21 cellular contexts compared by ENCODE assay signal in the genomic region with DNA sequence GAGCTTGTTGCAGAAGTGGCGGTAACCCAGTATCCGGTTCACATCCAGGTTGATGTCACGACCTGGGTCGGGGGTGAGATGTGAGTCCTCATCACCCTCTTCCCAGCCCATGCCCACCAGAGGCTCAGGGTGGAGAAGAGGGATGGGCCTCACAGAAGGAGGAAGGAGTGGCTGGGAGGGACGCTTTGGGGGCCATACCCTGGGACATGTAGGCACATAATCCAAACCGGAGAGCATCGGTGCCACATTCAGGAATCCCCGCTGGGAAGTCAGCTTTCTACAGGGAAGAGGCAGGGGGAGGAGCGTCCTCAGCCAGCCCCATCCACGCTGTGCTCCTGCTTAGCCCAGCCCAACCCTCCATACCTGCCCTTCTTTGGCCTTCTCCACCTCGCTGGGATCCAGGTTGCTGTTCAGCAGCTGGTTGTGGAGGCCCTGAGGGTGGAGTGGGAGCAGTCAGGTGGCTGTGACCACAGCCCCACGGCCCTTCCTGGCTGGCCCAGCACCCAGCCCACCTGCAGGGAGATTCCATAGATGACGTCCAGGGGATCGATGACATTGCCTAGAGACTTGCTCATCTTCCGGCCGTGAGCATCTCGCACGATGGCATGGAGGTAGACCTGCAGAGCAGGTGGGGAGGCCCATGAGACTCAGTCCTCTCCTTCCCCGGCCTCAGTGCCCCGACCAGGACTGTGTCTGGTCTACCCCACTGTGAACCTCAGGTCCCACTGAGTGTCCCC. TPM values are rescaled to one million over a fixed set of nuclear protein-coding genes. Genes with fewer than 3 reads are reported as not detected.
A peak's percentile ranks its signal among the peaks of the same experiment; 100 is the strongest.
DNase-seq lines count a peak whose midpoint lies in the region; ATAC-seq, FAIRE-seq and TF ChIP-seq lines count a peak whose summit lies in the region.
"Had no signal": no experiment of that assay in that cellular context is flagged by ENCODE, and none has a peak within 500 bp of the region (broad histone marks: within the 10 kb centered on the region; RNA-seq: fewer than 3 reads in every experiment).

No MANE protein-coding gene starts in this region.

- H4K20me1 ChIP-seq in HepG2 (ENCODE audit: insufficient read depth, low read length), result no peaks in the 10 kb centered on the region

- H3K36me3 Mint-ChIP-seq in type B pancreatic cell, result peaks cover 4% of the 10 kb centered on the region

- H3K4me3 Mint-ChIP-seq in type B pancreatic cell, result no peak overlapping the region
- H3K4me3 Mint-ChIP-seq: CD4-positive, alpha-beta T cell; HFFc6 had no signal

- H3K79me2 ChIP-seq in HepG2 (ENCODE audit: insufficient read depth, low read length), result no peaks in the 10 kb centered on the region

- intact Hi-C loops in HepG2 (cut with micrococcal nuclease; ENCODE audit: unreplicated experiment) (no loop called here), right lobe of liver (cut with DNase I) (no loop called here)

- no peak overlapping the region for H2AFZ ChIP-seq in HepG2 (ENCODE audit: low read length)

- CTCF ChIA-PET in HepG2 (lab: Yijun Ruan, JAX; ENCODE audit: low intra/inter-chr PET ratio, low total read pairs), result no interaction called here

- H3K27ac ChIP-seq in HepG2 (ENCODE audit: extremely low read length, insufficient read depth, low read length) (no peak overlapping the region), right lobe of liver (no peak overlapping the region)
- H3K27ac ChIP-seq: A549, KMS-11 had no signal

- no peaks in the 10 kb centered on the region for H3K9me3 ChIP-seq in HepG2 (ENCODE audit: low read length)
- H3K9me3 ChIP-seq in right lobe of liver, result no peaks in the 10 kb centered on the region
- H3K9me3 ChIP-seq: A549, Caco-2 had no signal

- H3K9ac ChIP-seq in HepG2 (ENCODE audit: insufficient read depth, low read depth, low read length), result no peak overlapping the region
- H3K9ac ChIP-seq: KMS-11 had no signal

- H3K4me2 ChIP-seq in HepG2 (ENCODE audit: low read depth, low read length), result no peak overlapping the region
- H3K4me2 ChIP-seq: A549, KMS-11 had no signal

- H3K9me3 Mint-ChIP-seq in type B pancreatic cell, result no peaks in the 10 kb centered on the region
- H3K9me3 Mint-ChIP-seq: CD4-positive, alpha-beta T cell; HFFc6 had no signal

- POLR2A ChIA-PET in HepG2 (lab: Yijun Ruan, JAX), result interaction anchor here (1.5 to 4.2 kb wide), 5 partner anchors 11 to 44 kb away, joined by 3 to 66 read pairs (median 5); a partner anchor contains a TSS

- in situ Hi-C loops in HepG2 (cut with HindIII; ENCODE audit: extremely low pct_ligation_motif_present, low pct_unique_long_range_greater_than_20kb), result no loop called here

- WGBS in HepG2 (ENCODE audit: low lambda C conversion rate), result over 99% methylated on average over 19 of the region's 20 CpGs
- WGBS in right lobe of liver (ENCODE audit: insufficient coverage, low coverage, low lambda C conversion rate, missing lambda C conversion rate), result 57% methylated on average over 1 of the region's 20 CpGs

- BruUV-seq in HepG2 (replicated peaks; lab: Mats Ljungman, UMichigan), result no TSS peak

- H3K27ac Mint-ChIP-seq in type B pancreatic cell, result peak overlapping the region; percentile 8
- H3K27ac Mint-ChIP-seq: CD4-positive, alpha-beta T cell; HFFc6 had no signal

- H3K27me3 Mint-ChIP-seq in type B pancreatic cell, result no peaks in the 10 kb centered on the region
- H3K27me3 Mint-ChIP-seq: CD4-positive, alpha-beta T cell had no signal

- H3K27me3 ChIP-seq in HepG2 (ENCODE audit: control insufficient read depth in 1 of 2, insufficient read depth in 2 of 2, low read length in 2 of 2) (no peaks in the 10 kb centered on the region), right lobe of liver (no peaks in the 10 kb centered on the region)

- no peak for FAIRE-seq in HepG2 (lab: Jason Lieb, UNC)
- FAIRE-seq: A549, GM12891, GM18507 had no signal

- TF ChIP-seq EP300 in HepG2 (IDR thresholded peaks at IDR 0.05; ENCODE audit: low read depth in 2 of 2, low read length in 2 of 2) (no peak), HepG2 (CRISPR knock-in tag; IDR thresholded peaks at IDR 0.05; ENCODE audit: borderline replicate concordance) (no peak)

- no peak for TF ChIP-seq RAD21 in HepG2 (CRISPR knock-in tag; IDR thresholded peaks at IDR 0.05)

- no peak for DNase-seq in HepG2 (ENCODE audit: low spot score)
- DNase-seq in right lobe of liver, result no peak
- DNase-seq in epidermal melanocyte (ENCODE audit: insufficient read length, low spot score), result peak; percentile 1
- DNase-seq in type B pancreatic cell (ENCODE audit: extremely low spot score, unreplicated experiment), result no peak
- no peak for DNase-seq in stimulated activated CD4-positive, alpha-beta T cell treated with anti-CD3 and anti-CD28 coated beads, Interleukin-15, amount 100 ng/mL, for 24 hours
- DNase-seq: Caco-2; CD4-positive, alpha-beta T cell; HFFc6; MV-4-11; NCI-H1417; NCI-H187; NCI-H2227 treated with DMSO at 0.1 percent for 48 hours; NCI-H524; NCI-H82; OCI-M1; SHP77 treated with DMSO at 0.1 percent for 48 hours had no signal

- H3K36me3 ChIP-seq in HepG2 (replicated peaks in 1 of 2; ENCODE audit: control insufficient read depth in 1 of 2, insufficient read depth in 2 of 2, low read length in 2 of 2) (peaks cover 49 to 56% of the 10 kb centered on the region in 2 experiments), right lobe of liver (peaks cover 0 to 43% (median 22%) of the 10 kb centered on the region in 4 donors)

- ATAC-seq in HepG2 (no peak), right lobe of liver (no peak)
- ATAC-seq in activated CD4-positive, CD25-positive, alpha-beta regulatory T cell treated with anti-CD3 and anti-CD28 coated beads, Interleukin-2, amount 50 U/mL, for 24 hours, result no peak
- ATAC-seq: A549 had no signal

- H3K4me1 ChIP-seq in HepG2 (ENCODE audit: insufficient read depth, low read length), result peaks cover 37% of the 10 kb centered on the region
- peaks cover 0 to 19% (median 6%) of the 10 kb centered on the region in 4 donors for H3K4me1 ChIP-seq in right lobe of liver

- peaks cover 6% of the 10 kb centered on the region for H3K4me1 Mint-ChIP-seq in type B pancreatic cell (ENCODE audit: unreplicated experiment)

- TF ChIP-seq POLR2A in HepG2 (IDR thresholded peaks at IDR 0.05; ENCODE audit: insufficient read depth in 1 of 2, low read depth in 2 of 2, low read length in 2 of 2), result no peak
- TF ChIP-seq POLR2A in right lobe of liver (IDR thresholded peaks at IDR 0.05), result no peak

- no peak overlapping the region for H3K4me3 ChIP-seq in HepG2 (replicated peaks in 1 of 3; ENCODE audit: insufficient read depth in 1 of 3, low read depth in 2 of 3, low read length in 3 of 3)
- no peak overlapping the region for H3K4me3 ChIP-seq in right lobe of liver
- H3K4me3 ChIP-seq: A549 had no signal

- TF ChIP-seq CTCF in HepG2 (CRISPR knock-in tag; IDR thresholded peaks at IDR 0.05) (no peak), right lobe of liver (IDR thresholded peaks at IDR 0.05) (no peak), type B pancreatic cell (conservative IDR thresholded peaks at IDR 0.05) (no peak)

RNA-seq across cellular contexts. Expression of a gene that starts 3.5 kb away (rescaled TPM):
- 0.79 and 0.86 TPM in 2 replicates for total RNA-seq in HepG2 (2016; rRNA removed; fragmentation: Illumina TruSeq; extraction: Trizol)
- 0.26 and 0.61 TPM in 2 replicates for total RNA-seq in HepG2 (2016; cell fraction: cytosol; rRNA removed; fragmentation: Illumina TruSeq; extraction: Trizol; ENCODE audit: low read depth)
- 1.00 and 1.6 TPM in 2 replicates for total RNA-seq in HepG2 (2016; cell fraction: insoluble cytoplasmic fraction; rRNA removed; fragmentation: Illumina TruSeq; extraction: Trizol)
- 1.1 TPM in 2 replicates for total RNA-seq in HepG2 (2016; cell fraction: membrane; rRNA removed; fragmentation: Illumina TruSeq; extraction: Trizol)
- 1.1 and 1.5 TPM in 2 replicates for total RNA-seq in HepG2 (2016; cell fraction: nucleus; rRNA removed; fragmentation: Illumina TruSeq; extraction: Trizol)
- polyA plus RNA-seq in HepG2 (2011; rRNA removed), result 3.3 and 4.4 TPM in 2 replicates
- polyA plus RNA-seq in HepG2 (2011; cell fraction: cytosol; rRNA removed), result 1.2 and 1.4 TPM in 2 replicates
- polyA plus RNA-seq in HepG2 (2011; cell fraction: nucleus; rRNA removed), result 14.3 and 22.4 TPM in 2 replicates
- polyA plus RNA-seq in HepG2 (2012), result 4.3 and 5.0 TPM in 2 replicates
- polyA plus RNA-seq in HepG2 (2016; cell fraction: cytosol; fragmentation: Illumina TruSeq; extraction: Trizol; ENCODE audit: low read depth), result 0.23 and 0.25 TPM in 2 replicates
- 0.87 and 1.4 TPM in 2 replicates for polyA plus RNA-seq in HepG2 (2016; cell fraction: insoluble cytoplasmic fraction; fragmentation: Illumina TruSeq; extraction: Trizol; ENCODE audit: low read depth)
- polyA plus RNA-seq in HepG2 (2016; cell fraction: membrane; fragmentation: Illumina TruSeq; extraction: Trizol; ENCODE audit: low read depth), result 0.29 and 0.52 TPM in 2 replicates
- polyA plus RNA-seq in HepG2 (2016; cell fraction: nucleus; fragmentation: Illumina TruSeq; extraction: Trizol; ENCODE audit: insufficient read depth, low read depth), result 2.7 and 3.6 TPM in 2 replicates
- 3.8 and 4.5 TPM in 2 replicates for polyA minus RNA-seq in HepG2 (2011; rRNA and poly(A)+ RNA removed; ENCODE audit: low replicate concordance)
- polyA minus RNA-seq in HepG2 (2011; cell fraction: cytosol; rRNA and poly(A)+ RNA removed), result 2.0 and 3.0 TPM in 2 replicates
- polyA minus RNA-seq in HepG2 (2011; cell fraction: nucleus; rRNA and poly(A)+ RNA removed), result 3.0 and 9.0 TPM in 2 replicates
- total RNA-seq in right lobe of liver, result 1 to 10 TPM; 1.2 to 5.2 (median 2.7) TPM
- total RNA-seq in type B pancreatic cell (ENCODE audit: low replicate concordance), result 6.1 and 6.4 TPM in 2 replicates

RNA-seq across cellular contexts. Expression of a gene that starts 14.9 kb away (rescaled TPM):
- total RNA-seq in HepG2 (2016; rRNA removed; fragmentation: Illumina TruSeq; extraction: Trizol), result 56.1 and 59.2 TPM in 2 replicates
- total RNA-seq in HepG2 (2016; cell fraction: cytosol; rRNA removed; fragmentation: Illumina TruSeq; extraction: Trizol; ENCODE audit: low read depth), result 36.5 and 36.9 TPM in 2 replicates
- 50.7 and 55.3 TPM in 2 replicates for total RNA-seq in HepG2 (2016; cell fraction: insoluble cytoplasmic fraction; rRNA removed; fragmentation: Illumina TruSeq; extraction: Trizol)
- total RNA-seq in HepG2 (2016; cell fraction: membrane; rRNA removed; fragmentation: Illumina TruSeq; extraction: Trizol), result 27.2 and 29.5 TPM in 2 replicates
- total RNA-seq in HepG2 (2016; cell fraction: nucleus; rRNA removed; fragmentation: Illumina TruSeq; extraction: Trizol), result 86.8 and 97.8 TPM in 2 replicates
- 14.7 and 19.9 TPM in 2 replicates for polyA plus RNA-seq in HepG2 (2011; rRNA removed)
- 9.3 and 11.8 TPM in 2 replicates for polyA plus RNA-seq in HepG2 (2011; cell fraction: cytosol; rRNA removed)
- 168 and 186 TPM in 2 replicates for polyA plus RNA-seq in HepG2 (2011; cell fraction: nucleus; rRNA removed)
- polyA plus RNA-seq in HepG2 (2012), result 66.0 and 85.3 TPM in 2 replicates
- 13.0 and 13.1 TPM in 2 replicates for polyA plus RNA-seq in HepG2 (2016; cell fraction: cytosol; fragmentation: Illumina TruSeq; extraction: Trizol; ENCODE audit: low read depth)
- polyA plus RNA-seq in HepG2 (2016; cell fraction: insoluble cytoplasmic fraction; fragmentation: Illumina TruSeq; extraction: Trizol; ENCODE audit: low read depth), result 49.9 and 74.0 TPM in 2 replicates
- polyA plus RNA-seq in HepG2 (2016; cell fraction: membrane; fragmentation: Illumina TruSeq; extraction: Trizol; ENCODE audit: low read depth), result 19.6 and 25.4 TPM in 2 replicates
- 221 and 231 TPM in 2 replicates for polyA plus RNA-seq in HepG2 (2016; cell fraction: nucleus; fragmentation: Illumina TruSeq; extraction: Trizol; ENCODE audit: insufficient read depth, low read depth)
- polyA minus RNA-seq in HepG2 (2011; rRNA and poly(A)+ RNA removed; ENCODE audit: low replicate concordance), result 58.3 and 63.6 TPM in 2 replicates
- polyA minus RNA-seq in HepG2 (2011; cell fraction: cytosol; rRNA and poly(A)+ RNA removed), result 37.6 and 39.2 TPM in 2 replicates
- polyA minus RNA-seq in HepG2 (2011; cell fraction: nucleus; rRNA and poly(A)+ RNA removed), result 34.9 and 47.5 TPM in 2 replicates
- total RNA-seq in right lobe of liver, result 10 to 100 TPM; 31.0 to 58.1 (median 41.0) TPM
- 89.0 and 104 TPM in 2 replicates for total RNA-seq in type B pancreatic cell (ENCODE audit: low replicate concordance)

RNA-seq across cellular contexts. Expression of a gene that starts 18.2 kb away (rescaled TPM):
- total RNA-seq in HepG2 (2016; rRNA removed; fragmentation: Illumina TruSeq; extraction: Trizol) (0.56 and 2.5 TPM in 2 replicates), right lobe of liver (1 to 10 TPM in 2 of 6 experiments, under 1 TPM in 3, not detected in 1; 0.62 to 1.6 (median 0.90) TPM), type B pancreatic cell (ENCODE audit: low replicate concordance) (3.2 and 8.9 TPM in 2 replicates)
- total RNA-seq in HepG2 (2016; cell fraction: cytosol; rRNA removed; fragmentation: Illumina TruSeq; extraction: Trizol; ENCODE audit: low read depth), result 2.3 TPM in 2 replicates
- 0.51 and 2.0 TPM in 2 replicates for total RNA-seq in HepG2 (2016; cell fraction: insoluble cytoplasmic fraction; rRNA removed; fragmentation: Illumina TruSeq; extraction: Trizol)
- 0.90 and 0.96 TPM in 2 replicates for total RNA-seq in HepG2 (2016; cell fraction: membrane; rRNA removed; fragmentation: Illumina TruSeq; extraction: Trizol)
- total RNA-seq in HepG2 (2016; cell fraction: nucleus; rRNA removed; fragmentation: Illumina TruSeq; extraction: Trizol), result 2.3 and 5.6 TPM in 2 replicates
- 3.9 and 5.3 TPM in 2 replicates for polyA plus RNA-seq in HepG2 (2011; rRNA removed)
- 0.92 and 1.1 TPM in 2 replicates for polyA plus RNA-seq in HepG2 (2011; cell fraction: cytosol; rRNA removed)
- 49.5 and 69.8 TPM in 2 replicates for polyA plus RNA-seq in HepG2 (2011; cell fraction: nucleus; rRNA removed)
- 4.7 and 9.1 TPM in 2 replicates for polyA plus RNA-seq in HepG2 (2012)
- polyA plus RNA-seq in HepG2 (2016; cell fraction: cytosol; fragmentation: Illumina TruSeq; extraction: Trizol; ENCODE audit: low read depth), result 0.23 and 0.59 TPM in 2 replicates
- polyA plus RNA-seq in HepG2 (2016; cell fraction: insoluble cytoplasmic fraction; fragmentation: Illumina TruSeq; extraction: Trizol; ENCODE audit: low read depth), result 0.53 and 0.99 TPM in 2 replicates
- polyA plus RNA-seq in HepG2 (2016; cell fraction: membrane; fragmentation: Illumina TruSeq; extraction: Trizol; ENCODE audit: low read depth), result 0.41 and 0.44 TPM in 2 replicates
- polyA plus RNA-seq in HepG2 (2016; cell fraction: nucleus; fragmentation: Illumina TruSeq; extraction: Trizol; ENCODE audit: insufficient read depth, low read depth), result 12.4 and 21.2 TPM in 2 replicates
- not detected in 2 replicates for polyA minus RNA-seq in HepG2 (2011; rRNA and poly(A)+ RNA removed; ENCODE audit: low replicate concordance)
- polyA minus RNA-seq in HepG2 (2011; cell fraction: cytosol; rRNA and poly(A)+ RNA removed), result not detected in 2 replicates
- 5.4 and 6.5 TPM in 2 replicates for polyA minus RNA-seq in HepG2 (2011; cell fraction: nucleus; rRNA and poly(A)+ RNA removed)

RNA-seq across cellular contexts. Expression of a gene that starts 26.1 kb away (rescaled TPM):
- total RNA-seq in HepG2 (2016; rRNA removed; fragmentation: Illumina TruSeq; extraction: Trizol) (90.5 and 93.7 TPM in 2 replicates), right lobe of liver (10 to 100 TPM; 11.0 to 26.1 (median 11.6) TPM), type B pancreatic cell (ENCODE audit: low replicate concordance) (57.9 and 74.5 TPM in 2 replicates)
- 84.8 and 113 TPM in 2 replicates for total RNA-seq in HepG2 (2016; cell fraction: cytosol; rRNA removed; fragmentation: Illumina TruSeq; extraction: Trizol; ENCODE audit: low read depth)
- total RNA-seq in HepG2 (2016; cell fraction: insoluble cytoplasmic fraction; rRNA removed; fragmentation: Illumina TruSeq; extraction: Trizol), result 85.1 and 91.1 TPM in 2 replicates
- 109 and 138 TPM in 2 replicates for total RNA-seq in HepG2 (2016; cell fraction: membrane; rRNA removed; fragmentation: Illumina TruSeq; extraction: Trizol)
- 34.2 and 38.1 TPM in 2 replicates for total RNA-seq in HepG2 (2016; cell fraction: nucleus; rRNA removed; fragmentation: Illumina TruSeq; extraction: Trizol)
- 64.7 and 69.4 TPM in 2 replicates for polyA plus RNA-seq in HepG2 (2011; rRNA removed)
- polyA plus RNA-seq in HepG2 (2011; cell fraction: cytosol; rRNA removed), result 89.7 and 101 TPM in 2 replicates
- 34.2 and 36.0 TPM in 2 replicates for polyA plus RNA-seq in HepG2 (2011; cell fraction: nucleus; rRNA removed)
- 71.2 and 86.4 TPM in 2 replicates for polyA plus RNA-seq in HepG2 (2012)
- polyA plus RNA-seq in HepG2 (2016; cell fraction: cytosol; fragmentation: Illumina TruSeq; extraction: Trizol; ENCODE audit: low read depth), result 98.5 and 146 TPM in 2 replicates
- 103 and 104 TPM in 2 replicates for polyA plus RNA-seq in HepG2 (2016; cell fraction: insoluble cytoplasmic fraction; fragmentation: Illumina TruSeq; extraction: Trizol; ENCODE audit: low read depth)
- 107 and 140 TPM in 2 replicates for polyA plus RNA-seq in HepG2 (2016; cell fraction: membrane; fragmentation: Illumina TruSeq; extraction: Trizol; ENCODE audit: low read depth)
- 61.6 and 67.5 TPM in 2 replicates for polyA plus RNA-seq in HepG2 (2016; cell fraction: nucleus; fragmentation: Illumina TruSeq; extraction: Trizol; ENCODE audit: insufficient read depth, low read depth)
- 56.3 and 77.2 TPM in 2 replicates for polyA minus RNA-seq in HepG2 (2011; rRNA and poly(A)+ RNA removed; ENCODE audit: low replicate concordance)
- polyA minus RNA-seq in HepG2 (2011; cell fraction: cytosol; rRNA and poly(A)+ RNA removed), result 44.2 and 47.4 TPM in 2 replicates
- 7.2 and 10.2 TPM in 2 replicates for polyA minus RNA-seq in HepG2 (2011; cell fraction: nucleus; rRNA and poly(A)+ RNA removed)

RNA-seq across cellular contexts. Expression of a gene that starts 34.4 kb away (rescaled TPM):
- total RNA-seq in HepG2 (2016; rRNA removed; fragmentation: Illumina TruSeq; extraction: Trizol) (0.55 and 0.94 TPM in 2 replicates), right lobe of liver (1 to 10 TPM in 1 of 6 experiments, under 1 TPM in 5; 0.37 to 1.2 (median 0.56) TPM), type B pancreatic cell (ENCODE audit: low replicate concordance) (1.8 and 1.9 TPM in 2 replicates)
- total RNA-seq in HepG2 (2016; cell fraction: cytosol; rRNA removed; fragmentation: Illumina TruSeq; extraction: Trizol; ENCODE audit: low read depth), result 0.18 and 0.30 TPM in 2 replicates
- total RNA-seq in HepG2 (2016; cell fraction: insoluble cytoplasmic fraction; rRNA removed; fragmentation: Illumina TruSeq; extraction: Trizol), result 0.87 and 0.97 TPM in 2 replicates
- total RNA-seq in HepG2 (2016; cell fraction: membrane; rRNA removed; fragmentation: Illumina TruSeq; extraction: Trizol), result 0.55 and 0.56 TPM in 2 replicates
- 0.38 and 0.47 TPM in 2 replicates for total RNA-seq in HepG2 (2016; cell fraction: nucleus; rRNA removed; fragmentation: Illumina TruSeq; extraction: Trizol)
- polyA plus RNA-seq in HepG2 (2011; rRNA removed), result 0.78 and 1.0 TPM in 2 replicates
- polyA plus RNA-seq in HepG2 (2011; cell fraction: cytosol; rRNA removed), result 0.67 and 0.72 TPM in 2 replicates
- 0.45 and 0.73 TPM in 2 replicates for polyA plus RNA-seq in HepG2 (2011; cell fraction: nucleus; rRNA removed)
- polyA plus RNA-seq in HepG2 (2012), result 0.87 and 1.1 TPM in 2 replicates
- 0.08 and 0.12 TPM in 2 replicates for polyA plus RNA-seq in HepG2 (2016; cell fraction: cytosol; fragmentation: Illumina TruSeq; extraction: Trizol; ENCODE audit: low read depth)
- 0.98 and 1.0 TPM in 2 replicates for polyA plus RNA-seq in HepG2 (2016; cell fraction: insoluble cytoplasmic fraction; fragmentation: Illumina TruSeq; extraction: Trizol; ENCODE audit: low read depth)
- 0.34 and 0.37 TPM in 2 replicates for polyA plus RNA-seq in HepG2 (2016; cell fraction: membrane; fragmentation: Illumina TruSeq; extraction: Trizol; ENCODE audit: low read depth)
- polyA plus RNA-seq in HepG2 (2016; cell fraction: nucleus; fragmentation: Illumina TruSeq; extraction: Trizol; ENCODE audit: insufficient read depth, low read depth), result 0.93 and 1.0 TPM in 2 replicates
- polyA minus RNA-seq in HepG2 (2011; rRNA and poly(A)+ RNA removed; ENCODE audit: low replicate concordance), result 0.46 and 2.2 TPM in 2 replicates
- 0.44 and 0.59 TPM in 2 replicates for polyA minus RNA-seq in HepG2 (2011; cell fraction: cytosol; rRNA and poly(A)+ RNA removed)
- polyA minus RNA-seq in HepG2 (2011; cell fraction: nucleus; rRNA and poly(A)+ RNA removed), result 0.25 and 0.39 TPM in 2 replicates
